ENCODE assay signal across 1 cellular context in genomic region chr1:12016182-12016581, GRCh38.
A peak's percentile ranks its signal among the peaks of the same experiment; 100 is the strongest.
TF ChIP-seq lines count a peak whose summit lies in the region.

No MANE protein-coding gene starts in this region.

TF ChIP-seq in HEK293, 187 proteins besides CTCF, POLR2A, EP300 and RAD21 (continued from another document):
- TF ChIP-seq ZNF280D (tag by site-specific recombination; IDR thresholded peaks at IDR 0.05) (0 out of 2 replicates have a peak, but pooled peaks have one; percentile 10), ZNF433 (tag by site-specific recombination; IDR thresholded peaks at IDR 0.05; ENCODE audit: low read depth) (no peak), ZNF416 (tag by site-specific recombination; IDR thresholded peaks at IDR 0.05) (no peak), ZNF600 (tag by site-specific recombination; IDR thresholded peaks at IDR 0.05) (0 out of 2 replicates have a peak, but pooled peaks have one; percentile 27), ZNF292 (tag by site-specific recombination; IDR thresholded peaks at IDR 0.05; ENCODE audit: borderline replicate concordance, low read depth) (no peak)
